In genomic region chr10:95475827-95476481, GRCh38 we compare ENCODE assay signal across 15 cellular contexts.
DNase-seq lines count a peak whose midpoint lies in the region; ATAC-seq, FAIRE-seq and TF ChIP-seq lines count a peak whose summit lies in the region.
"Had no signal": no experiment of that assay in that cellular context is flagged by ENCODE, and none has a peak within 500 bp of the region (broad histone marks: within the 10 kb centered on the region; RNA-seq: fewer than 3 reads in every experiment).

No MANE protein-coding gene starts in this region.

- POLR2A ChIA-PET in HepG2 (lab: Yijun Ruan, JAX): interaction anchor here (0.7 to 1.2 kb wide), 7 partner anchors 9 to 65 kb away, joined by 3 to 9 read pairs (median 6); no protein-coding TSS in a partner anchor

- no peaks in the 10 kb centered on the region for H3K9me3 ChIP-seq in body of pancreas
- no peaks in the 10 kb centered on the region for H3K9me3 ChIP-seq in HepG2 (ENCODE audit: low read length)
- H3K9me3 ChIP-seq: neutrophil had no signal

- H3K27me3 Mint-ChIP-seq in immature natural killer cell (ENCODE audit: low read depth in 3 of 3): peaks cover 1 to 3% (median 2%) of the 10 kb centered on the region in 3 donors
- H3K27me3 Mint-ChIP-seq: activated CD4-positive, alpha-beta memory T cell treated with anti-CD3 and anti-CD28 coated beads, Interleukin-2, amount 10 ng/mL, durations not matched to agents 7 days and 5 days had no signal

- H3K36me3 ChIP-seq in body of pancreas (replicated peaks in 1 of 2; ENCODE audit: insufficient read depth in 1 of 2, low read depth in 2 of 2): no peaks in the 10 kb centered on the region
- no peaks in the 10 kb centered on the region; a peak in 2 of 5 replicates for H3K36me3 ChIP-seq in HepG2 (replicated peaks in 1 of 2; ENCODE audit: control insufficient read depth in 1 of 2, insufficient read depth in 2 of 2, low read length in 2 of 2)
- H3K36me3 ChIP-seq: neutrophil had no signal

- no TSS peak for BruUV-seq in HepG2 (replicated peaks; lab: Mats Ljungman, UMichigan)

- no peaks in the 10 kb centered on the region for H4K20me1 ChIP-seq in HepG2 (ENCODE audit: insufficient read depth, low read length)

- H3K79me2 ChIP-seq in HepG2 (ENCODE audit: insufficient read depth, low read length): peaks cover 44% of the 10 kb centered on the region

- 16 to 29% methylated on average over 8 of the region's 8 CpGs for WGBS in body of pancreas, 2 donors
- 2% methylated on average over 8 of the region's 8 CpGs for WGBS in HepG2 (ENCODE audit: low lambda C conversion rate)

- no peak for TF ChIP-seq POLR2A in body of pancreas (IDR thresholded peaks at IDR 0.05)
- no peak for TF ChIP-seq POLR2A in HepG2 (IDR thresholded peaks at IDR 0.05; ENCODE audit: insufficient read depth in 1 of 2, low read depth in 2 of 2, low read length in 2 of 2)

- H3K9ac ChIP-seq in HepG2 (ENCODE audit: insufficient read depth, low read depth, low read length): peak overlapping the region; percentile 48

- no peaks in the 10 kb centered on the region for H3K36me3 Mint-ChIP-seq in immature natural killer cell
- H3K36me3 Mint-ChIP-seq: CD4-positive, CD25-positive, alpha-beta regulatory T cell had no signal

- H3K4me3 Mint-ChIP-seq in immature natural killer cell: no peak overlapping the region
- H3K4me3 Mint-ChIP-seq: activated CD4-positive, alpha-beta memory T cell treated with anti-CD3 and anti-CD28 coated beads, Interleukin-2, amount 10 ng/mL, durations not matched to agents 7 days and 5 days; CD4-positive, CD25-positive, alpha-beta regulatory T cell had no signal

- TF ChIP-seq EP300 in HepG2 (IDR thresholded peaks at IDR 0.05; ENCODE audit: low read depth in 2 of 2, low read length in 2 of 2) (peak; percentile 24 to 96; a peak in 3 of 4 replicates), HepG2 (CRISPR knock-in tag; IDR thresholded peaks at IDR 0.05; ENCODE audit: borderline replicate concordance) (peak; percentile 89)

- CTCF ChIA-PET in HepG2 (lab: Yijun Ruan, JAX; ENCODE audit: low intra/inter-chr PET ratio, low total read pairs): no interaction called here

- intact Hi-C loops in body of pancreas (cut with DNase I) (no loop called here), HepG2 (cut with micrococcal nuclease; ENCODE audit: unreplicated experiment) (no loop called here)

- H3K4me1 ChIP-seq in body of pancreas (peaks cover 57% of the 10 kb centered on the region), HepG2 (ENCODE audit: insufficient read depth, low read length) (peaks cover 100% of the 10 kb centered on the region)

- DNase-seq in HuH-7 (ENCODE audit: low spot score): peak; percentile 32
- peak; percentile 89 to 95 (median 94) for DNase-seq in body of pancreas
- peak; percentile 94 for DNase-seq in HepG2 (ENCODE audit: low spot score)
- no peak for DNase-seq in SK-N-DZ (ENCODE audit: low spot score)
- DNase-seq in immature natural killer cell: no peak
- DNase-seq: activated CD4-positive, alpha-beta memory T cell treated with anti-CD3 and anti-CD28 coated beads, Interleukin-2, amount 10 ng/mL, durations not matched to agents 7 days and 5 days; activated gamma-delta T cell; CD4-positive, CD25-positive, alpha-beta regulatory T cell; cerebellar nuclear complex; KG1; NCI-H2081 treated with DMSO at 0.1 percent for 48 hours had no signal

- TF ChIP-seq RAD21 in HepG2 (CRISPR knock-in tag; IDR thresholded peaks at IDR 0.05): peak; percentile 36; the same call in 1 of the 2 replicates

- H3K27ac ChIP-seq in body of pancreas (peak overlapping the region; percentile 63 to 88 (median 80)), HepG2 (ENCODE audit: extremely low read length, insufficient read depth, low read length) (peak overlapping the region; percentile 96), temporal lobe (ENCODE audit: low read depth, low read length) (peak overlapping the region; percentile 63)
- H3K27ac ChIP-seq: neutrophil had no signal

- no peak overlapping the region for H3K27ac Mint-ChIP-seq in immature natural killer cell
- H3K27ac Mint-ChIP-seq: activated CD4-positive, alpha-beta memory T cell treated with anti-CD3 and anti-CD28 coated beads, Interleukin-2, amount 10 ng/mL, durations not matched to agents 7 days and 5 days; CD4-positive, CD25-positive, alpha-beta regulatory T cell had no signal

- peak in 1 of 7 experiments; percentile 13 for TF ChIP-seq CTCF in body of pancreas (IDR thresholded peaks at IDR 0.05)
- TF ChIP-seq CTCF in HepG2 (CRISPR knock-in tag; IDR thresholded peaks at IDR 0.05): no peak

- H3K27me3 ChIP-seq in body of pancreas (no peaks in the 10 kb centered on the region), HepG2 (ENCODE audit: control insufficient read depth in 1 of 2, insufficient read depth in 2 of 2, low read length in 2 of 2) (no peaks in the 10 kb centered on the region)
- H3K27me3 ChIP-seq: neutrophil had no signal

- FAIRE-seq in HepG2 (lab: Jason Lieb, UNC): peak; percentile 60
- FAIRE-seq: islet of Langerhans had no signal

- H3K4me1 Mint-ChIP-seq in immature natural killer cell: no peaks in the 10 kb centered on the region
- H3K4me1 Mint-ChIP-seq: activated CD4-positive, alpha-beta memory T cell treated with anti-CD3 and anti-CD28 coated beads, Interleukin-2, amount 10 ng/mL, durations not matched to agents 7 days and 5 days; CD4-positive, CD25-positive, alpha-beta regulatory T cell had no signal

- ATAC-seq in body of pancreas (peak; percentile 86), HepG2 (peak; percentile 85), HG02588 (IDR thresholded peaks at IDR 0.05; ENCODE audit: unreplicated experiment) (no peak)

- H3K9me3 Mint-ChIP-seq in immature natural killer cell: no peaks in the 10 kb centered on the region
- H3K9me3 Mint-ChIP-seq: activated CD4-positive, alpha-beta memory T cell treated with anti-CD3 and anti-CD28 coated beads, Interleukin-2, amount 10 ng/mL, durations not matched to agents 7 days and 5 days; CD4-positive, CD25-positive, alpha-beta regulatory T cell had no signal

- in situ Hi-C loops in HepG2 (cut with HindIII; ENCODE audit: extremely low pct_ligation_motif_present, low pct_unique_long_range_greater_than_20kb): no loop called here

- no peak overlapping the region for H3K4me3 ChIP-seq in body of pancreas
- peak overlapping the region in 1 of 3 experiments; percentile 37; a peak in 2 of 6 replicates for H3K4me3 ChIP-seq in HepG2 (replicated peaks in 1 of 3; ENCODE audit: insufficient read depth in 1 of 3, low read depth in 2 of 3, low read length in 3 of 3)

- peak overlapping the region; percentile 71 for H3K4me2 ChIP-seq in HepG2 (ENCODE audit: low read depth, low read length)

- no peak overlapping the region for H2AFZ ChIP-seq in HepG2 (ENCODE audit: low read length)

TF ChIP-seq in HepG2, 621 proteins besides CTCF, POLR2A, EP300 and RAD21 (continues in another document):
- TF ChIP-seq ZNF589 (CRISPR knock-in tag; conservative IDR thresholded peaks at IDR 0.05) (no peak), SALL2 (CRISPR knock-in tag; IDR thresholded peaks at IDR 0.05) (0 out of 2 replicates have a peak, but pooled peaks have one; percentile 61), ZNF274 (CRISPR knock-in tag; IDR thresholded peaks at IDR 0.05) (no peak), PHF21A (CRISPR knock-in tag; IDR thresholded peaks at IDR 0.05) (peak; percentile 92), SRSF9 (IDR thresholded peaks at IDR 0.05; ENCODE audit: borderline replicate concordance, insufficient read depth, low read depth, low read length, poor library complexity, severe bottlenecking) (no peak), ZNF33B (CRISPR knock-in tag; IDR thresholded peaks at IDR 0.05) (no peak), LRRFIP1 (CRISPR knock-in tag; conservative IDR thresholded peaks at IDR 0.05) (no peak), TRIM24 (CRISPR knock-in tag; IDR thresholded peaks at IDR 0.05) (no peak), ZNF724P (CRISPR knock-in tag; IDR thresholded peaks at IDR 0.05; ENCODE audit: borderline replicate concordance) (no peak)
- TF ChIP-seq, protein P1, sequence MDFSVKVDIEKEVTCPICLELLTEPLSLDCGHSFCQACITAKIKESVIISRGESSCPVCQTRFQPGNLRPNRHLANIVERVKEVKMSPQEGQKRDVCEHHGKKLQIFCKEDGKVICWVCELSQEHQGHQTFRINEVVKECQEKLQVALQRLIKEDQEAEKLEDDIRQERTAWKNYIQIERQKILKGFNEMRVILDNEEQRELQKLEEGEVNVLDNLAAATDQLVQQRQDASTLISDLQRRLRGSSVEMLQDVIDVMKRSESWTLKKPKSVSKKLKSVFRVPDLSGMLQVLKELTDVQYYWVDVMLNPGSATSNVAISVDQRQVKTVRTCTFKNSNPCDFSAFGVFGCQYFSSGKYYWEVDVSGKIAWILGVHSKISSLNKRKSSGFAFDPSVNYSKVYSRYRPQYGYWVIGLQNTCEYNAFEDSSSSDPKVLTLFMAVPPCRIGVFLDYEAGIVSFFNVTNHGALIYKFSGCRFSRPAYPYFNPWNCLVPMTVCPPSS (IDR thresholded peaks at IDR 0.05): no peak

Comparison
In these comparisons a context has a peak if more than half of its experiments do, and no peak if none do; other contexts are left out.
1. DNase-seq: peak in HuH-7 (single experiment), body of pancreas (4 of 4) and HepG2 (single experiment); none in SK-N-DZ (single experiment) and immature natural killer cell (0 of 3).
2. Peak in every context shown above with its lines, with median percentiles within 50 percentile points of each other: H3K27ac ChIP-seq.